1 cellular context compared by ENCODE assay signal in the genomic region with DNA sequence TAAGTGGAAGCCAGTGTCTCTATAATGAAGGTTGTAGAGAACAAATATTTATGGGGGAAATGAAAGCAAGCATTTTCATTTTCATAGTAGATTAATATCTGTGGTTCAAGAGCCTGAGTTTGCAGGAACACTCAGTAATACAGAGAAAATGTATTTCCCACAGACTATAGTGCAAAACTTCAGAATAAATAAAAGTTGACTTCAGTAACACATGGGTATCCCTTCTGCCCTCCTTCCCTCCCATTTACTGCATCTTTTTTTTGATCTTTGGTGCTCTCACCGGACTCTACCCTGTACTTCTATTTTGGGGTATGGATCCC.
TF ChIP-seq lines count a peak whose summit lies in the region.

No MANE protein-coding gene starts in this region.

TF ChIP-seq in GM12878, 131 proteins besides CTCF, POLR2A, EP300 and RAD21 (continued from another document and continues in another):
- TF ChIP-seq, protein P1, sequence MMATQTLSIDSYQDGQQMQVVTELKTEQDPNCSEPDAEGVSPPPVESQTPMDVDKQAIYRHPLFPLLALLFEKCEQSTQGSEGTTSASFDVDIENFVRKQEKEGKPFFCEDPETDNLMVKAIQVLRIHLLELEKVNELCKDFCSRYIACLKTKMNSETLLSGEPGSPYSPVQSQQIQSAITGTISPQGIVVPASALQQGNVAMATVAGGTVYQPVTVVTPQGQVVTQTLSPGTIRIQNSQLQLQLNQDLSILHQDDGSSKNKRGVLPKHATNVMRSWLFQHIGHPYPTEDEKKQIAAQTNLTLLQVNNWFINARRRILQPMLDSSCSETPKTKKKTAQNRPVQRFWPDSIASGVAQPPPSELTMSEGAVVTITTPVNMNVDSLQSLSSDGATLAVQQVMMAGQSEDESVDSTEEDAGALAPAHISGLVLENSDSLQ (IDR thresholded peaks at IDR 0.05) = no peak
- TF ChIP-seq SMAD5 (IDR thresholded peaks at IDR 0.05; ENCODE audit: low read depth) (no peak), SUZ12 (IDR thresholded peaks at IDR 0.05; ENCODE audit: unreplicated experiment) (no peak), IRF4 (IDR thresholded peaks at IDR 0.05; ENCODE audit: low read depth, low read length) (peak; percentile 72), ATF7 (IDR thresholded peaks at IDR 0.05; ENCODE audit: low read depth) (no peak), STAT1 (conservative IDR thresholded peaks at IDR 0.05) (no peak), ZSCAN29 (IDR thresholded peaks at IDR 0.05) (no peak), PML (IDR thresholded peaks at IDR 0.05; ENCODE audit: low read length) (no peak), RBBP5 (conservative IDR thresholded peaks at IDR 0.05) (no peak), POLR2AphosphoS2 (IDR thresholded peaks at IDR 0.05; ENCODE audit: low read depth, low read length) (no peak), ZNF384 (IDR thresholded peaks at IDR 0.05; ENCODE audit: borderline replicate concordance, low read depth, low read length) (no peak), KDM1A (IDR thresholded peaks at IDR 0.05; ENCODE audit: borderline replicate concordance) (no peak), CHD2 (IDR thresholded peaks at IDR 0.05; ENCODE audit: borderline replicate concordance, low read depth, low read length) (no peak), ZZZ3 (IDR thresholded peaks at IDR 0.05; ENCODE audit: control insufficient read depth, insufficient read length, low read depth) (no peak), ZBTB4 (CRISPR knock-in tag; IDR thresholded peaks at IDR 0.05) (no peak), ZNF687 (IDR thresholded peaks at IDR 0.05) (peak; percentile 77), TCF7 (IDR thresholded peaks at IDR 0.05; ENCODE audit: borderline replicate concordance) (no peak), CEBPB (IDR thresholded peaks at IDR 0.05; ENCODE audit: borderline replicate concordance in 1 of 2, low read depth in 2 of 2, low read length in 2 of 2) (no peak), ZNF24 (IDR thresholded peaks at IDR 0.05) (0 out of 2 replicates have a peak, but pooled peaks have one; percentile 62), JUNB (IDR thresholded peaks at IDR 0.05) (peak; percentile 83), CBFB (IDR thresholded peaks at IDR 0.05; ENCODE audit: low read depth) (no peak), SUPT20H (IDR thresholded peaks at IDR 0.05; ENCODE audit: borderline replicate concordance, control insufficient read depth, low read depth, low read length) (no peak), FOXK2 (IDR thresholded peaks at IDR 0.05) (no peak), STAT3 (IDR thresholded peaks at IDR 0.05; ENCODE audit: low read depth, low read length) (no peak), HDAC6 (IDR thresholded peaks at IDR 0.05; ENCODE audit: unreplicated experiment) (no peak), PBX3 (IDR thresholded peaks at IDR 0.05; ENCODE audit: insufficient replicate concordance, low read depth, low read length) (no peak), KAT2A (conservative IDR thresholded peaks at IDR 0.05; ENCODE audit: control insufficient read depth, low read depth, low read length) (no peak), NR2C2 (IDR thresholded peaks at IDR 0.05; ENCODE audit: borderline replicate concordance, control insufficient read depth, insufficient read length, low read depth) (no peak), MLLT1 (IDR thresholded peaks at IDR 0.05) (no peak), CHD4 (IDR thresholded peaks at IDR 0.05) (no peak), NFIC (IDR thresholded peaks at IDR 0.05; ENCODE audit: low read depth, low read length) (peak; percentile 56; the same call in 1 of the 2 replicates), BHLHE40 (IDR thresholded peaks at IDR 0.05; ENCODE audit: borderline replicate concordance in 1 of 2, low read depth in 2 of 2, low read length in 1 of 2) (no peak), SMC3 (IDR thresholded peaks at IDR 0.05; ENCODE audit: borderline replicate concordance, low read length) (no peak), RB1 (IDR thresholded peaks at IDR 0.05; ENCODE audit: borderline replicate concordance) (no peak), PAX5 (IDR thresholded peaks at IDR 0.05; ENCODE audit: borderline replicate concordance, low read depth, low read length) (peak; percentile 52; the same call in 1 of the 2 replicates), ZNF274 (IDR thresholded peaks at IDR 0.05; ENCODE audit: insufficient read depth, insufficient read length) (no peak), HDGF (IDR thresholded peaks at IDR 0.05) (no peak)
- TF ChIP-seq, protein P2, sequence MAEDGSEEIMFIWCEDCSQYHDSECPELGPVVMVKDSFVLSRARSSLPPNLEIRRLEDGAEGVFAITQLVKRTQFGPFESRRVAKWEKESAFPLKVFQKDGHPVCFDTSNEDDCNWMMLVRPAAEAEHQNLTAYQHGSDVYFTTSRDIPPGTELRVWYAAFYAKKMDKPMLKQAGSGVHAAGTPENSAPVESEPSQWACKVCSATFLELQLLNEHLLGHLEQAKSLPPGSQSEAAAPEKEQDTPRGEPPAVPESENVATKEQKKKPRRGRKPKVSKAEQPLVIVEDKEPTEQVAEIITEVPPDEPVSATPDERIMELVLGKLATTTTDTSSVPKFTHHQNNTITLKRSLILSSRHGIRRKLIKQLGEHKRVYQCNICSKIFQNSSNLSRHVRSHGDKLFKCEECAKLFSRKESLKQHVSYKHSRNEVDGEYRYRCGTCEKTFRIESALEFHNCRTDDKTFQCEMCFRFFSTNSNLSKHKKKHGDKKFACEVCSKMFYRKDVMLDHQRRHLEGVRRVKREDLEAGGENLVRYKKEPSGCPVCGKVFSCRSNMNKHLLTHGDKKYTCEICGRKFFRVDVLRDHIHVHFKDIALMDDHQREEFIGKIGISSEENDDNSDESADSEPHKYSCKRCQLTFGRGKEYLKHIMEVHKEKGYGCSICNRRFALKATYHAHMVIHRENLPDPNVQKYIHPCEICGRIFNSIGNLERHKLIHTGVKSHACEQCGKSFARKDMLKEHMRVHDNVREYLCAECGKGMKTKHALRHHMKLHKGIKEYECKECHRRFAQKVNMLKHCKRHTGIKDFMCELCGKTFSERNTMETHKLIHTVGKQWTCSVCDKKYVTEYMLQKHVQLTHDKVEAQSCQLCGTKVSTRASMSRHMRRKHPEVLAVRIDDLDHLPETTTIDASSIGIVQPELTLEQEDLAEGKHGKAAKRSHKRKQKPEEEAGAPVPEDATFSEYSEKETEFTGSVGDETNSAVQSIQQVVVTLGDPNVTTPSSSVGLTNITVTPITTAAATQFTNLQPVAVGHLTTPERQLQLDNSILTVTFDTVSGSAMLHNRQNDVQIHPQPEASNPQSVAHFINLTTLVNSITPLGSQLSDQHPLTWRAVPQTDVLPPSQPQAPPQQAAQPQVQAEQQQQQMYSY (CRISPR knock-in tag; IDR thresholded peaks at IDR 0.05) = no peak
- TF ChIP-seq, protein P3, sequence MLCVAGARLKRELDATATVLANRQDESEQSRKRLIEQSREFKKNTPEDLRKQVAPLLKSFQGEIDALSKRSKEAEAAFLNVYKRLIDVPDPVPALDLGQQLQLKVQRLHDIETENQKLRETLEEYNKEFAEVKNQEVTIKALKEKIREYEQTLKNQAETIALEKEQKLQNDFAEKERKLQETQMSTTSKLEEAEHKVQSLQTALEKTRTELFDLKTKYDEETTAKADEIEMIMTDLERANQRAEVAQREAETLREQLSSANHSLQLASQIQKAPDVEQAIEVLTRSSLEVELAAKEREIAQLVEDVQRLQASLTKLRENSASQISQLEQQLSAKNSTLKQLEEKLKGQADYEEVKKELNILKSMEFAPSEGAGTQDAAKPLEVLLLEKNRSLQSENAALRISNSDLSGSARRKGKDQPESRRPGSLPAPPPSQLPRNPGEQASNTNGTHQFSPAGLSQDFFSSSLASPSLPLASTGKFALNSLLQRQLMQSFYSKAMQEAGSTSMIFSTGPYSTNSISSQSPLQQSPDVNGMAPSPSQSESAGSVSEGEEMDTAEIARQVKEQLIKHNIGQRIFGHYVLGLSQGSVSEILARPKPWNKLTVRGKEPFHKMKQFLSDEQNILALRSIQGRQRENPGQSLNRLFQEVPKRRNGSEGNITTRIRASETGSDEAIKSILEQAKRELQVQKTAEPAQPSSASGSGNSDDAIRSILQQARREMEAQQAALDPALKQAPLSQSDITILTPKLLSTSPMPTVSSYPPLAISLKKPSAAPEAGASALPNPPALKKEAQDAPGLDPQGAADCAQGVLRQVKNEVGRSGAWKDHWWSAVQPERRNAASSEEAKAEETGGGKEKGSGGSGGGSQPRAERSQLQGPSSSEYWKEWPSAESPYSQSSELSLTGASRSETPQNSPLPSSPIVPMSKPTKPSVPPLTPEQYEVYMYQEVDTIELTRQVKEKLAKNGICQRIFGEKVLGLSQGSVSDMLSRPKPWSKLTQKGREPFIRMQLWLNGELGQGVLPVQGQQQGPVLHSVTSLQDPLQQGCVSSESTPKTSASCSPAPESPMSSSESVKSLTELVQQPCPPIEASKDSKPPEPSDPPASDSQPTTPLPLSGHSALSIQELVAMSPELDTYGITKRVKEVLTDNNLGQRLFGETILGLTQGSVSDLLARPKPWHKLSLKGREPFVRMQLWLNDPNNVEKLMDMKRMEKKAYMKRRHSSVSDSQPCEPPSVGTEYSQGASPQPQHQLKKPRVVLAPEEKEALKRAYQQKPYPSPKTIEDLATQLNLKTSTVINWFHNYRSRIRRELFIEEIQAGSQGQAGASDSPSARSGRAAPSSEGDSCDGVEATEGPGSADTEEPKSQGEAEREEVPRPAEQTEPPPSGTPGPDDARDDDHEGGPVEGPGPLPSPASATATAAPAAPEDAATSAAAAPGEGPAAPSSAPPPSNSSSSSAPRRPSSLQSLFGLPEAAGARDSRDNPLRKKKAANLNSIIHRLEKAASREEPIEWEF (IDR thresholded peaks at IDR 0.05; ENCODE audit: insufficient replicate concordance, low read depth, low read length) = no peak
